Comparison of ENCODE assay signal across 1 cellular context in genomic region chr1:212557739-212558664, GRCh38.
TF ChIP-seq lines count a peak whose summit lies in the region.

No MANE protein-coding gene starts in this region.

TF ChIP-seq in H1, 55 proteins besides CTCF, POLR2A, EP300 and RAD21:
- TF ChIP-seq CEBPB (IDR thresholded peaks at IDR 0.05; ENCODE audit: low read depth, low read length) (0 out of 2 replicates have a peak, but pooled peaks have one; percentile 20), SIN3A (conservative IDR thresholded peaks at IDR 0.05 in 1 of 2, IDR thresholded peaks at IDR 0.05 in 1 of 2; ENCODE audit: low read depth in 1 of 2, low read length in 2 of 2) (0 out of 4 replicates have a peak, but pooled peaks of 1 of the 2 experiments have one; percentile 26), EZH2 (IDR thresholded peaks at IDR 0.05; ENCODE audit: low read depth, low read length, severe bottlenecking) (peak; percentile 27), TAF7 (optimal IDR thresholded peaks at IDR 0.05; ENCODE audit: borderline replicate concordance, low read depth, low read length) (no peak), MAX (IDR thresholded peaks at IDR 0.05) (no peak), MAFK (IDR thresholded peaks at IDR 0.05; ENCODE audit: low read depth, low read length) (no peak), SAP30 (IDR thresholded peaks at IDR 0.05; ENCODE audit: insufficient read depth, insufficient replicate concordance, low read length) (no peak), EGR1 (IDR thresholded peaks at IDR 0.05; ENCODE audit: borderline replicate concordance, low read depth, low read length) (no peak), RBBP5 (IDR thresholded peaks at IDR 0.05; ENCODE audit: borderline replicate concordance, low read depth, low read length) (no peak), TBP (IDR thresholded peaks at IDR 0.05; ENCODE audit: low read depth, low read length) (peak; percentile 60), SIX5 (IDR thresholded peaks at IDR 0.05; ENCODE audit: low read depth, low read length) (no peak), CREB1 (IDR thresholded peaks at IDR 0.05) (peak; percentile 5; the same call in 1 of the 2 replicates), HDAC2 (IDR thresholded peaks at IDR 0.05; ENCODE audit: borderline replicate concordance in 1 of 2, low read depth in 2 of 2, low read length in 2 of 2) (peak in 1 of 2 experiments; percentile 70; a peak in 1 of 4 replicates), RFX5 (IDR thresholded peaks at IDR 0.05; ENCODE audit: borderline replicate concordance, low read depth, low read length) (no peak), BACH1 (IDR thresholded peaks at IDR 0.05; ENCODE audit: low read length) (peak; percentile 25; the same call in 1 of the 2 replicates), POLR2AphosphoS5 (IDR thresholded peaks at IDR 0.05; ENCODE audit: low read depth, low read length) (peak; percentile 57; the same call in 1 of the 2 replicates), TEAD4 (IDR thresholded peaks at IDR 0.05; ENCODE audit: low read depth, low read length) (0 out of 2 replicates have a peak, but pooled peaks have one; percentile 19), TAF1 (IDR thresholded peaks at IDR 0.05; ENCODE audit: low read depth, low read length) (peak; percentile 44; the same call in 1 of the 2 replicates)
TF ChIP-seq in H1: peak in this region for 10.
